In genomic region chr6:8108031-8108660, GRCh38 we compare ENCODE assay signal across 10 cellular contexts. TPM values are rescaled to one million over a fixed set of nuclear protein-coding genes. Genes with fewer than 3 reads are reported as not detected.
DNase-seq lines count a peak whose midpoint lies in the region; ATAC-seq and TF ChIP-seq lines count a peak whose summit lies in the region.
"Had no signal": no experiment of that assay in that cellular context is flagged by ENCODE, and none has a peak within 500 bp of the region (broad histone marks: within the 10 kb centered on the region; RNA-seq: fewer than 3 reads in every experiment).

No MANE protein-coding gene starts in this region.

- H3K27ac Mint-ChIP-seq in WTC11 = no peak overlapping the region
- H3K27ac Mint-ChIP-seq in CD4-positive, alpha-beta T cell = no peak overlapping the region

- CTCF ChIA-PET in WTC11 (lab: Charles Lee) = interaction anchor here (0.6 kb wide), 1 partner anchor 95 kb away, joined by 4 read pairs; no protein-coding TSS in a partner anchor
- CTCF ChIA-PET in CD4-positive, alpha-beta T cell (lab: Charles Lee) = no interaction called here

- intact Hi-C loops in lower lobe of right lung (cut with DNase I) = no loop called here
- intact Hi-C loops in CD4-positive, alpha-beta T cell (cut with DNase I, micrococcal nuclease) = loop anchor here in 1 of 2 experiments (5.0 to 10.0 kb wide), 3 partner anchors 327 to 793 kb away; partner anchors contain the start of genes SLC35B3 and SSR1

- no peak overlapping the region for H3K4me3 Mint-ChIP-seq in WTC11
- H3K4me3 Mint-ChIP-seq in CD4-positive, alpha-beta T cell = no peak overlapping the region

- H3K27ac ChIP-seq in lower lobe of right lung = no peak overlapping the region
- no peak overlapping the region for H3K27ac ChIP-seq in CD4-positive, alpha-beta T cell (ENCODE audit: low read depth, low read length)
- H3K27ac ChIP-seq: parathyroid adenoma had no signal

- TF ChIP-seq CTCF in WTC11 (IDR thresholded peaks at IDR 0.05) (no peak), lower lobe of right lung (IDR thresholded peaks at IDR 0.05) (no peak)
- TF ChIP-seq CTCF in CD4-positive, alpha-beta T cell (IDR thresholded peaks at IDR 0.05) = no peak

- no peaks in the 10 kb centered on the region for H3K36me3 ChIP-seq in lower lobe of right lung

- peaks cover 7% of the 10 kb centered on the region for H3K27me3 ChIP-seq in lower lobe of right lung (ENCODE audit: low read depth)
- H3K27me3 ChIP-seq in CD4-positive, alpha-beta T cell (ENCODE audit: control insufficient read depth, insufficient read depth, low read length) = peaks cover 5% of the 10 kb centered on the region

- H3K9me3 Mint-ChIP-seq in WTC11 = peaks cover 13% of the 10 kb centered on the region
- H3K9me3 Mint-ChIP-seq in CD4-positive, alpha-beta T cell = no peaks in the 10 kb centered on the region

- no peak overlapping the region for H3K4me3 ChIP-seq in lower lobe of right lung

- no peaks in the 10 kb centered on the region for H3K27me3 Mint-ChIP-seq in WTC11 (ENCODE audit: low read depth)
- H3K27me3 Mint-ChIP-seq in CD4-positive, alpha-beta T cell = peaks cover 42% of the 10 kb centered on the region

- H3K9me3 ChIP-seq in lower lobe of right lung = no peaks in the 10 kb centered on the region
- H3K9me3 ChIP-seq in CD4-positive, alpha-beta T cell (ENCODE audit: control insufficient read depth, low read length) = no peaks in the 10 kb centered on the region

- POLR2A ChIA-PET in WTC11 (lab: Charles Lee) = no interaction called here
- POLR2A ChIA-PET in CD4-positive, alpha-beta T cell (lab: Charles Lee) = no interaction called here

- H3K4me1 Mint-ChIP-seq in WTC11 = peaks cover 4% of the 10 kb centered on the region
- no peaks in the 10 kb centered on the region for H3K4me1 Mint-ChIP-seq in CD4-positive, alpha-beta T cell (ENCODE audit: low read depth)

- ATAC-seq in WTC11 (no peak), lower lobe of right lung (no peak)
- no peak for ATAC-seq in CD4-positive, alpha-beta T cell (ENCODE audit: poor library complexity)

- no peaks in the 10 kb centered on the region for H3K36me3 Mint-ChIP-seq in WTC11
- H3K36me3 Mint-ChIP-seq in CD4-positive, alpha-beta T cell (ENCODE audit: low read depth) = no peaks in the 10 kb centered on the region

- no peaks in the 10 kb centered on the region for H3K4me1 ChIP-seq in lower lobe of right lung
- H3K4me1 ChIP-seq: parathyroid adenoma had no signal

- DNase-seq in A172 (ENCODE audit: low spot score) (peak; percentile 76), HCEC 1CT (peak; percentile 98), WTC11 (ENCODE audit: low spot score) (no peak), glomerular endothelial cell (ENCODE audit: extremely low read depth, low read depth, low spot score) (peak; percentile 85), hippocampal formation (lab: John Stamatoyannopoulos, UW) (no peak), lower lobe of right lung (no peak), HUDEP-2 (lab: John Stamatoyannopoulos, UW; ENCODE audit: unreplicated experiment in 76 of 76) (no peak)
- DNase-seq in CD4-positive, alpha-beta T cell = no peak
- DNase-seq: KBM-7 had no signal

TF ChIP-seq in WTC11, 78 proteins besides CTCF, POLR2A, EP300 and RAD21:
- TF ChIP-seq NR2C2 (CRISPR knock-in tag; IDR thresholded peaks at IDR 0.05) (no peak), NFE2L1 (CRISPR knock-in tag; IDR thresholded peaks at IDR 0.05) (no peak), GABPB1 (CRISPR knock-in tag; IDR thresholded peaks at IDR 0.05) (peak; percentile 78)
TF ChIP-seq in WTC11: peak in this region for 1.

RNA-seq across cellular contexts. Expression of gene EEF1E1, which starts 5.8 kb away (rescaled TPM):
- 114 and 117 TPM in 2 replicates for total RNA-seq in A172 (2014; rRNA removed; shearing (Covaris generic))
- total RNA-seq in WTC11 (2021) (68.6 to 89.2 TPM (median 76.0 TPM) in 3 replicates), glomerular endothelial cell (44.8 and 55.8 TPM in 2 replicates), lower lobe of right lung (16.7 TPM)
- total RNA-seq in CD4-positive, alpha-beta T cell = 10 to 100 TPM; 11.2 to 14.7 TPM

RNA-seq across cellular contexts. Expression of gene BLOC1S5, which starts 44.0 kb away (rescaled TPM):
- 13.2 and 13.5 TPM in 2 replicates for total RNA-seq in A172 (2014; rRNA removed; shearing (Covaris generic))
- total RNA-seq in WTC11 (2021) (15.6 to 18.9 TPM (median 17.9 TPM) in 3 replicates), glomerular endothelial cell (8.6 and 9.9 TPM in 2 replicates), lower lobe of right lung (11.8 TPM)
- total RNA-seq in CD4-positive, alpha-beta T cell = 1 to 10 TPM; 5.7 to 7.2 TPM

Comparison
In these comparisons a context has a peak if more than half of its experiments do, and no peak if none do; other contexts are left out.
1. DNase-seq: peak in A172 (single experiment), HCEC 1CT (single experiment) and glomerular endothelial cell (single experiment); none in WTC11 (single experiment), hippocampal formation (0 of 2), lower lobe of right lung (single experiment), HUDEP-2 (0 of 76) and CD4-positive, alpha-beta T cell (0 of 10).